Comparison of ENCODE assay signal across 8 cellular contexts in genomic region chr2:120252207-120253020, GRCh38. TPM values are rescaled to one million over a fixed set of nuclear protein-coding genes. Genes with fewer than 3 reads are reported as not detected.
DNase-seq lines count a peak whose midpoint lies in the region; ATAC-seq and TF ChIP-seq lines count a peak whose summit lies in the region.

RALB (plus strand) TSS chr2:120252852; CDS start chr2:120278665, 25,813 bp downstream.

- 0 out of 2 replicates have a peak, but pooled peaks cover 6% of the 10 kb centered on the region for H4K20me1 ChIP-seq in PC-3 (ENCODE audit: low read length)

- no peaks in the 10 kb centered on the region for H3F3A ChIP-seq in PC-3 (ENCODE audit: low read length, unreplicated experiment)

- peak; percentile 80 for DNase-seq in DMS114 treated with DMSO at 0.1 percent for 48 hours (lab: John Stamatoyannopoulos, UW; ENCODE audit: unreplicated experiment)
- DNase-seq in PC-3 = peak; percentile 99
- DNase-seq in activated T-cell treated with anti-CD3 and anti-CD28 coated beads for 48 hours (ENCODE audit: low read depth) = peak; percentile 99
- DNase-seq in epithelial cell of prostate (ENCODE audit: low read depth, low spot score) = peak; percentile 85
- peak; percentile 99 for DNase-seq in mucosa of gallbladder (ENCODE audit: low spot score)
- DNase-seq in stimulated activated CD8-positive, alpha-beta memory T cell treated with anti-CD3 and anti-CD28 coated beads, Interleukin-4, amount 100 ng/mL, for 4 hours (ENCODE audit: low read depth in 2 of 2, low spot score in 1 of 2) = peak; percentile 96 to 97

- POLR2A ChIA-PET in PC-3 (lab: Charles Lee; ENCODE audit: unreplicated experiment) = interaction anchor here (0.6 to 1.1 kb wide), 3 partner anchors 29 to 886 kb away, joined by 3 to 5 read pairs (median 4); partner anchors contain the start of genes C2orf76, DBI and TMEM185B

- peak within 1 kb of the TSS; percentile 85 for H2AFZ ChIP-seq in PC-3 (ENCODE audit: low read length)

- intact Hi-C loops in PC-3 (cut with micrococcal nuclease) = loop anchor here (1.0 to 2.0 kb wide), 4 partner anchors 29 to 61 kb away; partner anchors contain the start of gene TMEM185B

- H3K79me2 ChIP-seq in PC-3 (ENCODE audit: low read length) = peaks cover 44% of the 10 kb centered on the region

- BruUV-seq in PC-3 (replicated peaks; lab: Mats Ljungman, UMichigan) = TSS peak; percentile 79

- no peaks in the 10 kb centered on the region for H3K9me2 ChIP-seq in PC-3 (replicated peaks; ENCODE audit: low read length)

- H3K4me2 ChIP-seq in PC-3 (ENCODE audit: low read length) = peak within 1 kb of the TSS; percentile 96

- TF ChIP-seq RAD21 in Ishikawa (IDR thresholded peaks at IDR 0.05; ENCODE audit: low read depth) = no peak

- TF ChIP-seq CTCF in PC-3 (conservative IDR thresholded peaks at IDR 0.05; ENCODE audit: low read depth, low read length) = no peak

- peaks cover 29% of the 10 kb centered on the region for H3K4me1 ChIP-seq in PC-3 (ENCODE audit: insufficient read depth, low read length)

- ATAC-seq in GM21576 (IDR thresholded peaks at IDR 0.05; ENCODE audit: unreplicated experiment) = peak; percentile 91
- peak; percentile 79 for ATAC-seq in PC-3

- CTCF ChIA-PET in PC-3 (lab: Charles Lee) = interaction anchor here (0.6 to 1.3 kb wide), 6 partner anchors 13 to 428 kb away, joined by 3 to 15 read pairs (median 3); no protein-coding TSS in a partner anchor

- H3K27ac ChIP-seq in PC-3 (ENCODE audit: low read length) = peak within 1 kb of the TSS; percentile 81
- H3K27ac ChIP-seq in epithelial cell of prostate = peak within 1 kb of the TSS; percentile 90

- no peaks in the 10 kb centered on the region for H3K9me3 ChIP-seq in PC-3 (ENCODE audit: low read length)

- no peak for TF ChIP-seq EP300 in Ishikawa (IDR thresholded peaks at IDR 0.05; ENCODE audit: borderline replicate concordance)

- no peaks in the 10 kb centered on the region for H3K36me3 ChIP-seq in PC-3 (ENCODE audit: low read depth, low read length)

- peak within 1 kb of the TSS; percentile 78 for H3K9ac ChIP-seq in PC-3 (ENCODE audit: low read length)

- H3K27me3 ChIP-seq in PC-3 (ENCODE audit: low read length) = no peaks in the 10 kb centered on the region

- peak within 1 kb of the TSS; percentile 94 for H3K4me3 ChIP-seq in PC-3 (ENCODE audit: low read length)

TF ChIP-seq in Ishikawa, 13 proteins besides CTCF, POLR2A, EP300 and RAD21:
- TF ChIP-seq YY1 (IDR thresholded peaks at IDR 0.05; ENCODE audit: low read depth) = no peak
- TF ChIP-seq REST (IDR thresholded peaks at IDR 0.05; ENCODE audit: low read depth) = no peak
- TF ChIP-seq CEBPB (IDR thresholded peaks at IDR 0.05) = no peak
- TF ChIP-seq TCF12 (IDR thresholded peaks at IDR 0.05; ENCODE audit: low read depth) = peak; percentile 18; the same call in 1 of the 2 replicates
- no peak; the same call in 1 of the 2 replicates for TF ChIP-seq EGR1 (IDR thresholded peaks at IDR 0.05)
- TF ChIP-seq TEAD4 (IDR thresholded peaks at IDR 0.05) = no peak
- no peak for TF ChIP-seq NFIC (IDR thresholded peaks at IDR 0.05)
- 0 out of 2 replicates have a peak, but pooled peaks have one; percentile 8 for TF ChIP-seq CREB1 (IDR thresholded peaks at IDR 0.05; ENCODE audit: low read depth)
- TF ChIP-seq USF1 (IDR thresholded peaks at IDR 0.05) = no peak
- 0 out of 2 replicates have a peak, but pooled peaks have one; percentile 89 for TF ChIP-seq ZBTB7A (IDR thresholded peaks at IDR 0.05; ENCODE audit: low read depth)
- peak; percentile 71 for TF ChIP-seq MAX (IDR thresholded peaks at IDR 0.05)
- no peak for TF ChIP-seq FOXM1 (IDR thresholded peaks at IDR 0.05; ENCODE audit: borderline replicate concordance, low read depth)
- TF ChIP-seq TAF1 (IDR thresholded peaks at IDR 0.05; ENCODE audit: low read depth) = peak; percentile 28; the same call in 1 of the 2 replicates

RNA-seq across cellular contexts. Expression of gene RALB, which starts in this region (rescaled TPM):
- total RNA-seq in PC-3 (2014; rRNA removed) (49.1 and 57.9 TPM in 2 replicates), mucosa of gallbladder (48.1 TPM)

Comparison
In these comparisons a context has a peak if more than half of its experiments do, and no peak if none do; other contexts are left out.
1. Peak in every context shown above with its lines: DNase-seq, ATAC-seq, H3K4me3 ChIP-seq and H3K27ac ChIP-seq.